In the genomic region with DNA sequence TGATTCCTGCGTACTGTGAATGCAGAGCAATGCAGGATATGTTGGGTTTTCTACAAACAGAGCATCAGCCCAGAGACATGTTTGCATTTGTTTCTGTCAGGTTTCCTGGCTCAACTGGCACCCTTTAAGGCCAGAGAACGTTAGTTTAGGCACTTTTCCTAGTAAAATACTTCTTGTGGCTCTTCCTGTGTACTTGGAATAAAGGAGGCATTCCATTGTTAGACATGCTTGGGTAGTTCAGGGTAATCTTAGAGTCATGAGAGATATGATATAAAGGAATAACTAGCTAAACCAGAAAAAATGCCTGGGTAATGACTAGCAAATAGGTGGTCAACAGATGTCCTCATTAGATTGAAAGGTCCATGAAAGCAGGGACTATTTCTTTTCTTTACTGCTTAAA, we compare ENCODE assay signal across 22 cellular contexts.
DNase-seq lines count a peak whose midpoint lies in the region; ATAC-seq, FAIRE-seq and TF ChIP-seq lines count a peak whose summit lies in the region.
"Had no signal": no experiment of that assay in that cellular context is flagged by ENCODE, and none has a peak within 500 bp of the region (broad histone marks: within the 10 kb centered on the region; RNA-seq: fewer than 3 reads in every experiment).

No MANE protein-coding gene starts in this region.

- H3F3A ChIP-seq in GM23338 (replicated peaks; ENCODE audit: low read depth), result 0 out of 2 replicates have a peak, but pooled peaks cover 6% of the 10 kb centered on the region

- H3K36me3 ChIP-seq in GM23338 (ENCODE audit: insufficient read depth), result no peaks in the 10 kb centered on the region
- no peaks in the 10 kb centered on the region for H3K36me3 ChIP-seq in astrocyte (ENCODE audit: insufficient read depth, low read length)

- TF ChIP-seq CTCF in GM23338 (conservative IDR thresholded peaks at IDR 0.05; ENCODE audit: low read depth in 2 of 2) (no peak), astrocyte (IDR thresholded peaks at IDR 0.05; ENCODE audit: insufficient read depth, low read depth, low read length) (no peak), fibroblast of pulmonary artery (IDR thresholded peaks at IDR 0.05; ENCODE audit: low read length, missing control alignments) (no peak)

- no peak overlapping the region for H3K9ac ChIP-seq in astrocyte (ENCODE audit: low read length)
- H3K9ac ChIP-seq: parathyroid adenoma had no signal

- H3K9me3 ChIP-seq in astrocyte (ENCODE audit: insufficient read depth, low read depth, low read length), result no peaks in the 10 kb centered on the region
- H3K9me3 ChIP-seq: left ventricle myocardium inferior had no signal

- H3K4me1 Mint-ChIP-seq in GM23338 (peaks cover 5% of the 10 kb centered on the region; the same call in 2 of the 3 replicates), astrocyte (ENCODE audit: low read depth, unreplicated experiment) (peaks cover 5% of the 10 kb centered on the region)
- H3K4me1 Mint-ChIP-seq: activated CD8-positive, alpha-beta memory T cell treated with anti-CD3 and anti-CD28 coated beads, Interleukin-2, amount 10 ng/mL, durations not matched to agents 7 days and 5 days had no signal

- H3K79me2 ChIP-seq in GM23338 (replicated peaks; ENCODE audit: insufficient read depth) (peaks cover 6% of the 10 kb centered on the region; the same call in 1 of the 2 replicates), astrocyte (ENCODE audit: insufficient read depth, low read length) (peaks cover 9% of the 10 kb centered on the region)

- H3K27ac Mint-ChIP-seq in GM23338 (no peak overlapping the region), astrocyte (ENCODE audit: unreplicated experiment) (no peak overlapping the region)
- H3K27ac Mint-ChIP-seq: activated CD8-positive, alpha-beta memory T cell treated with anti-CD3 and anti-CD28 coated beads, Interleukin-2, amount 10 ng/mL, durations not matched to agents 7 days and 5 days; type B pancreatic cell had no signal

- H3K4me2 ChIP-seq in GM23338 (no peak overlapping the region), astrocyte (ENCODE audit: low read length) (peak overlapping the region; percentile 39)

- H3K9me3 Mint-ChIP-seq in GM23338 (no peaks in the 10 kb centered on the region), astrocyte (ENCODE audit: unreplicated experiment) (no peaks in the 10 kb centered on the region)
- H3K9me3 Mint-ChIP-seq: CD4-positive, alpha-beta memory T cell; stimulated activated naive B cell treated with anti-CD40 and anti-IgM and Interleukin-4, amounts not matched to agents 10 μg/mL and 1 μg/mL and 100 μg/mL, for 72 hours; type B pancreatic cell had no signal

- H3K36me3 Mint-ChIP-seq in GM23338 (ENCODE audit: low read depth), result peaks cover 12% of the 10 kb centered on the region; the same call in 2 of the 3 replicates
- H3K36me3 Mint-ChIP-seq in astrocyte (ENCODE audit: low read depth, unreplicated experiment), result peaks cover 3% of the 10 kb centered on the region

- DNase-seq in GM23338 (ENCODE audit: low spot score), result no peak
- peak; percentile 96 for DNase-seq in astrocyte (ENCODE audit: low read depth)
- peak; percentile 50 for DNase-seq in fibroblast of pulmonary artery (ENCODE audit: low read depth)
- DNase-seq in stromal cell of bone marrow (ENCODE audit: low read depth), result peak; percentile 41
- DNase-seq in DMS153 (lab: John Stamatoyannopoulos, UW), result no peak
- DNase-seq in amygdala (lab: John Stamatoyannopoulos, UW), result no peak
- DNase-seq: activated CD4-positive, CD25-positive, alpha-beta regulatory T cell; activated CD8-positive, alpha-beta memory T cell treated with anti-CD3 and anti-CD28 coated beads, Interleukin-2, amount 10 ng/mL, durations not matched to agents 7 days and 5 days; activated effector memory CD4-positive, alpha-beta T cell treated with Interleukin-2 at 50 U/mL for 16 hours; anterior cingulate cortex; CD4-positive, alpha-beta memory T cell; KG1; left ventricle myocardium inferior; NCI-H1105 treated with DMSO at 0.1 percent for 48 hours; NCI-H2227 treated with DMSO at 0.1 percent for 48 hours; Right ventricle myocardium superior; stimulated activated naive B cell treated with anti-CD40 and anti-IgM and Interleukin-4, amounts not matched to agents 10 μg/mL and 1 μg/mL and 100 μg/mL, for 72 hours had no signal

- no peaks in the 10 kb centered on the region; the same call in 1 of the 2 replicates for H3K4me1 ChIP-seq in GM23338 (ENCODE audit: insufficient read depth)
- H3K4me1 ChIP-seq in astrocyte (ENCODE audit: insufficient read depth, low read length), result peaks cover 13% of the 10 kb centered on the region
- H3K4me1 ChIP-seq: left ventricle myocardium inferior, parathyroid adenoma had no signal

- H3K27ac ChIP-seq in GM23338 (ENCODE audit: low read depth) (0 out of 2 replicates have a peak overlapping the region, but pooled peaks have one; percentile 21), astrocyte (ENCODE audit: low read depth, low read length) (peak overlapping the region; percentile 18)
- H3K27ac ChIP-seq: HL-60, left ventricle myocardium inferior, parathyroid adenoma had no signal

- H3K4me3 Mint-ChIP-seq in GM23338 (no peak overlapping the region), astrocyte (ENCODE audit: unreplicated experiment) (no peak overlapping the region)
- H3K4me3 Mint-ChIP-seq: activated CD8-positive, alpha-beta memory T cell treated with anti-CD3 and anti-CD28 coated beads, Interleukin-2, amount 10 ng/mL, durations not matched to agents 7 days and 5 days; CD4-positive, alpha-beta memory T cell; stimulated activated naive B cell treated with anti-CD40 and anti-IgM and Interleukin-4, amounts not matched to agents 10 μg/mL and 1 μg/mL and 100 μg/mL, for 72 hours; type B pancreatic cell had no signal

- H3K9me2 ChIP-seq in GM23338 (ENCODE audit: insufficient read depth), result no peaks in the 10 kb centered on the region

- H3K27me3 ChIP-seq in GM23338 (ENCODE audit: insufficient read depth) (no peaks in the 10 kb centered on the region), astrocyte (ENCODE audit: insufficient read depth, low read length) (no peaks in the 10 kb centered on the region)

- H3K27me3 Mint-ChIP-seq in GM23338 (ENCODE audit: insufficient read depth, low read depth, poor library complexity) (peaks cover 6% of the 10 kb centered on the region), astrocyte (ENCODE audit: low read depth, unreplicated experiment) (no peaks in the 10 kb centered on the region)
- H3K27me3 Mint-ChIP-seq: activated CD8-positive, alpha-beta memory T cell treated with anti-CD3 and anti-CD28 coated beads, Interleukin-2, amount 10 ng/mL, durations not matched to agents 7 days and 5 days; CD4-positive, alpha-beta memory T cell; stimulated activated naive B cell treated with anti-CD40 and anti-IgM and Interleukin-4, amounts not matched to agents 10 μg/mL and 1 μg/mL and 100 μg/mL, for 72 hours; type B pancreatic cell had no signal

- FAIRE-seq in astrocyte (lab: Jason Lieb, UNC), result peak; percentile 81
- FAIRE-seq: GM12892 had no signal

- H4K20me1 ChIP-seq in GM23338 (replicated peaks; ENCODE audit: insufficient read depth) (peaks cover 4% of the 10 kb centered on the region), astrocyte (ENCODE audit: insufficient read depth, low read length) (peaks cover 14% of the 10 kb centered on the region)

- no peak overlapping the region for H3K4me3 ChIP-seq in GM23338
- H3K4me3 ChIP-seq in astrocyte (ENCODE audit: insufficient read depth, low read depth, low read length), result no peak overlapping the region
- no peak overlapping the region for H3K4me3 ChIP-seq in fibroblast of pulmonary artery (replicated peaks; ENCODE audit: low read depth, low read length)
- H3K4me3 ChIP-seq: left ventricle myocardium inferior had no signal

- no peak for ATAC-seq in GM23338
- ATAC-seq in GM19397 (IDR thresholded peaks at IDR 0.05; ENCODE audit: unreplicated experiment), result no peak
- ATAC-seq: activated CD8-positive, alpha-beta memory T cell treated with anti-CD3 and anti-CD28 coated beads, Interleukin-2, amount 10 ng/mL, durations not matched to agents 7 days and 5 days; stimulated activated naive B cell treated with anti-CD40 and anti-IgM and Interleukin-4, amounts not matched to agents 10 μg/mL and 1 μg/mL and 100 μg/mL, for 72 hours had no signal

- no peak overlapping the region for H2AFZ ChIP-seq in GM23338
- no peak overlapping the region for H2AFZ ChIP-seq in astrocyte (ENCODE audit: low read depth, low read length)
- H2AFZ ChIP-seq: parathyroid adenoma had no signal

TF ChIP-seq in GM23338, 12 proteins besides CTCF, POLR2A, EP300 and RAD21 (continues in another document):
- no peak for TF ChIP-seq NANOG (IDR thresholded peaks at IDR 0.05; ENCODE audit: borderline replicate concordance)
- no peak for TF ChIP-seq POLR2AphosphoS5 (IDR thresholded peaks at IDR 0.05; ENCODE audit: low read depth)
- no peak for TF ChIP-seq JUNB (IDR thresholded peaks at IDR 0.05; ENCODE audit: unreplicated experiment)
- no peak for TF ChIP-seq STAT1 (IDR thresholded peaks at IDR 0.05; ENCODE audit: unreplicated experiment)
- TF ChIP-seq, protein P1, sequence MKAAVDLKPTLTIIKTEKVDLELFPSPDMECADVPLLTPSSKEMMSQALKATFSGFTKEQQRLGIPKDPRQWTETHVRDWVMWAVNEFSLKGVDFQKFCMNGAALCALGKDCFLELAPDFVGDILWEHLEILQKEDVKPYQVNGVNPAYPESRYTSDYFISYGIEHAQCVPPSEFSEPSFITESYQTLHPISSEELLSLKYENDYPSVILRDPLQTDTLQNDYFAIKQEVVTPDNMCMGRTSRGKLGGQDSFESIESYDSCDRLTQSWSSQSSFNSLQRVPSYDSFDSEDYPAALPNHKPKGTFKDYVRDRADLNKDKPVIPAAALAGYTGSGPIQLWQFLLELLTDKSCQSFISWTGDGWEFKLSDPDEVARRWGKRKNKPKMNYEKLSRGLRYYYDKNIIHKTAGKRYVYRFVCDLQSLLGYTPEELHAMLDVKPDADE (IDR thresholded peaks at IDR 0.05), result no peak
- no peak for TF ChIP-seq EZH2phosphoT487 (IDR thresholded peaks at IDR 0.05; ENCODE audit: unreplicated experiment)

Comparison
In these comparisons a context has a peak if more than half of its experiments do, and no peak if none do; other contexts are left out.
1. DNase-seq: peak in astrocyte (single experiment), fibroblast of pulmonary artery (single experiment) and stromal cell of bone marrow (single experiment); none in GM23338 (single experiment), DMS153 (single experiment) and amygdala (0 of 56).